Comparison of ENCODE assay signal across 8 cellular contexts in the genomic region with DNA sequence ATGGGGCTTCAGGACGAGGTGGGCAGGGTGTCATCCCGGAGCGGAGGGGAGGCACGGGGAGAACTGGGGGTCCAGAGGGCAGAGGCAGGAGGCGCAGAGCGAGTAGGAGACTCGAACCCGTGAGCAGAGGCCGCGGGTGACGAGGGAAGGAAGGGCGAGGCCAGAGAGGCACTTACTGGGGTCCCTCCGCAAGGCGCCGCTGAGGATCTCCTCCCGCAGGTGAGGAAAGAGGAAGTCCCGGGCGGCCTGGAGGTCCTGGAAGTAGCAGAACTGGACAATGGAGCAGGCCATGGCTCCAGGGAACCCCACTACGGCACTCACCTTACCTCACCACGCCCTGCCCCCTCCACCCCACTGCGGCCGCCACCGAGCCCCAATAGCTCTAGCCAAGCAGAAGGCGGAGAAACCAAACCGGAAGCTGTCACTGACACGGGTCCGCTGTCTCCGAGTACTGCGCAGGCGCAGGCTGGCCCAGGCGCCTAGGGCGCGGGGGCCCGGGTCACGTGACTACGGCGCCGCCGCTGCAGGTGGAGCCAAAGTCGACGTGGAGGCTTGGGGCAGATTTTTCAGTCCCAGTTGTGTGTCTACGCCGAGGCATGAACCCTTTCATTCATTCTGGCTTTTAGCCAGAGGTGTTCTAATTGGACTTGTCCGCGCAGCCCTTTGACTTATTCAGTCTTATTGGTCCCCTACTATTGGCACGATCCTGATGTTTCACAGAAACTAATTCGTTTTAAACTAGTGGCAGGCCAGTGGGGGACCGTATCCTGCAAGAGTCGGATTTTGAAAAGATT. TPM values are rescaled to one million over a fixed set of nuclear protein-coding genes. Genes with fewer than 3 reads are reported as not detected.
DNase-seq lines count a peak whose midpoint lies in the region; ATAC-seq, FAIRE-seq and TF ChIP-seq lines count a peak whose summit lies in the region.

TSS of gene RAB3GAP2 (minus strand) at position 407 of the 794 bp plus-strand sequence. CDS start at position 291, 116 bp downstream.

- 0 out of 2 replicates have a peak, but pooled peaks have one; percentile 18 for TF ChIP-seq RAD21 in HepG2 (CRISPR knock-in tag; IDR thresholded peaks at IDR 0.05)

- peak within 1 kb of the TSS; percentile 90 for H3K9ac ChIP-seq in HepG2 (ENCODE audit: insufficient read depth, low read depth, low read length)

- in situ Hi-C loops in HepG2 (cut with HindIII; ENCODE audit: extremely low pct_ligation_motif_present, low pct_unique_long_range_greater_than_20kb) = loop anchor here (10.0 kb wide), 1 partner anchor 513 kb away; the partner anchor contains the start of gene MTARC1

- H3K79me2 ChIP-seq in HepG2 (ENCODE audit: insufficient read depth, low read length) = peaks cover 34% of the 10 kb centered on the region

- CTCF ChIA-PET in activated CD4-positive, alpha-beta T cell treated with anti-CD3 and anti-CD28 coated beads, Interleukin-2, amount 10 ng/mL, durations not matched to agents 7 days and 5 days (lab: Charles Lee) = interaction anchor here (1.0 kb wide), 1 partner anchor 25 kb away, joined by 5 read pairs; no protein-coding TSS in a partner anchor
- CTCF ChIA-PET in HepG2 (lab: Yijun Ruan, JAX; ENCODE audit: low intra/inter-chr PET ratio, low total read pairs) = no interaction called here

- no peak within 1 kb of the TSS for H3K27ac Mint-ChIP-seq in activated CD4-positive, alpha-beta T cell treated with anti-CD3 and anti-CD28 coated beads, Interleukin-2, amount 10 ng/mL, durations not matched to agents 7 days and 5 days

- no peak within 1 kb of the TSS for H3K4me3 Mint-ChIP-seq in activated CD4-positive, alpha-beta T cell treated with anti-CD3 and anti-CD28 coated beads, Interleukin-2, amount 10 ng/mL, durations not matched to agents 7 days and 5 days

- H4K20me1 ChIP-seq in HepG2 (ENCODE audit: insufficient read depth, low read length) = peaks cover 3% of the 10 kb centered on the region; the same call in 1 of the 2 replicates

- POLR2A ChIA-PET in activated CD4-positive, alpha-beta T cell treated with anti-CD3 and anti-CD28 coated beads, Interleukin-2, amount 10 ng/mL, durations not matched to agents 7 days and 5 days (lab: Charles Lee) = no interaction called here
- POLR2A ChIA-PET in HepG2 (lab: Yijun Ruan, JAX) = interaction anchor here (0.6 to 1.1 kb wide), 3 partner anchors 24 to 409 kb away, joined by 3 to 4 read pairs (median 3); no protein-coding TSS in a partner anchor

- ATAC-seq in GM19372 (IDR thresholded peaks at IDR 0.05; ENCODE audit: low read depth, unreplicated experiment) (peak; percentile 96), HG03521 (IDR thresholded peaks at IDR 0.05; ENCODE audit: unreplicated experiment) (peak; percentile 97), HepG2 (peak; percentile 97)

- peak; percentile 56 for FAIRE-seq in HepG2 (lab: Jason Lieb, UNC)

- H3K4me1 ChIP-seq in HepG2 (ENCODE audit: insufficient read depth, low read length) = peaks cover 35% of the 10 kb centered on the region

- 2% methylated on average over 22 of the region's 49 CpGs for WGBS in HepG2 (ENCODE audit: low lambda C conversion rate)

- peak within 1 kb of the TSS; percentile 93 for H2AFZ ChIP-seq in HepG2 (ENCODE audit: low read length)

- no peak for TF ChIP-seq EP300 in HepG2 (IDR thresholded peaks at IDR 0.05; ENCODE audit: low read depth in 2 of 2, low read length in 2 of 2)
- TF ChIP-seq EP300 in HepG2 (CRISPR knock-in tag; IDR thresholded peaks at IDR 0.05; ENCODE audit: borderline replicate concordance) = no peak

- intact Hi-C loops in HepG2 (cut with micrococcal nuclease; ENCODE audit: unreplicated experiment) = loop anchor here (5.0 kb wide), 1 partner anchor 55 kb away; no protein-coding TSS in a partner anchor

- peak within 1 kb of the TSS; percentile 83 for H3K4me2 ChIP-seq in HepG2 (ENCODE audit: low read depth, low read length)

- no peaks in the 10 kb centered on the region for H3K9me3 ChIP-seq in HepG2 (ENCODE audit: low read length)

- TF ChIP-seq CTCF in C4-2B (conservative IDR thresholded peaks at IDR 0.05) (no peak), HepG2 (CRISPR knock-in tag; IDR thresholded peaks at IDR 0.05) (peak; percentile 8; the same call in 1 of the 2 replicates)

- H3K27me3 Mint-ChIP-seq in activated CD4-positive, alpha-beta T cell treated with anti-CD3 and anti-CD28 coated beads, Interleukin-2, amount 10 ng/mL, durations not matched to agents 7 days and 5 days = peaks cover 5% of the 10 kb centered on the region

- H3K4me1 Mint-ChIP-seq in activated CD4-positive, alpha-beta T cell treated with anti-CD3 and anti-CD28 coated beads, Interleukin-2, amount 10 ng/mL, durations not matched to agents 7 days and 5 days = peaks cover 18% of the 10 kb centered on the region

- H3K36me3 ChIP-seq in HepG2 (replicated peaks in 1 of 2; ENCODE audit: control insufficient read depth in 1 of 2, insufficient read depth in 2 of 2, low read length in 2 of 2) = peaks cover 0 to 3% of the 10 kb centered on the region in 2 experiments; a peak in 1 of 5 replicates

- TF ChIP-seq POLR2A in HepG2 (IDR thresholded peaks at IDR 0.05; ENCODE audit: insufficient read depth in 1 of 2, low read depth in 2 of 2, low read length in 2 of 2) = peak; percentile 88 to 91

- H3K4me3 ChIP-seq in HepG2 (replicated peaks in 1 of 3; ENCODE audit: insufficient read depth in 1 of 3, low read depth in 2 of 3, low read length in 3 of 3) = peak within 1 kb of the TSS; percentile 86 to 99 (median 96)

- DNase-seq in NCI-H69 (lab: John Stamatoyannopoulos, UW) (peak; percentile 99), dermis microvascular lymphatic vessel endothelial cell (ENCODE audit: low read depth in 2 of 2) (peak; percentile 82 to 94), HepG2 (ENCODE audit: low spot score) (peak; percentile 88)
- DNase-seq in activated CD4-positive, alpha-beta T cell treated with anti-CD3 and anti-CD28 coated beads, Interleukin-2, amount 10 ng/mL, durations not matched to agents 7 days and 5 days = peak; percentile 98
- peak; percentile 96 for DNase-seq in stimulated activated CD4-positive, alpha-beta T cell treated with anti-CD3 and anti-CD28 coated beads, Interleukin-4, amount 100 ng/mL, for 1 hour

- no TSS peak for BruUV-seq in HepG2 (replicated peaks; lab: Mats Ljungman, UMichigan)

- peaks cover 18% of the 10 kb centered on the region for H3K36me3 Mint-ChIP-seq in activated CD4-positive, alpha-beta T cell treated with anti-CD3 and anti-CD28 coated beads, Interleukin-2, amount 10 ng/mL, durations not matched to agents 7 days and 5 days (ENCODE audit: low read depth)

- H3K27ac ChIP-seq in C4-2B (peak within 1 kb of the TSS; percentile 87), HepG2 (ENCODE audit: extremely low read length, insufficient read depth, low read length) (peak within 1 kb of the TSS; percentile 78)

- peaks cover 0 to 4% of the 10 kb centered on the region in 2 experiments; a peak in 2 of 5 replicates for H3K27me3 ChIP-seq in HepG2 (ENCODE audit: control insufficient read depth in 1 of 2, insufficient read depth in 2 of 2, low read length in 2 of 2)

- H3K9me3 Mint-ChIP-seq in activated CD4-positive, alpha-beta T cell treated with anti-CD3 and anti-CD28 coated beads, Interleukin-2, amount 10 ng/mL, durations not matched to agents 7 days and 5 days = peaks cover 2% of the 10 kb centered on the region

TF ChIP-seq in HepG2, 621 proteins besides CTCF, POLR2A, EP300 and RAD21 (continues in another document):
- TF ChIP-seq AGO2 (optimal IDR thresholded peaks at IDR 0.05; ENCODE audit: low read depth, low read length) (peak; percentile 58), TMF1 (CRISPR knock-in tag; IDR thresholded peaks at IDR 0.05; ENCODE audit: low read depth) (peak; percentile 32; the same call in 1 of the 2 replicates), FOXP1 (IDR thresholded peaks at IDR 0.05) (no peak), FOXP1 (CRISPR knock-in tag; IDR thresholded peaks at IDR 0.05) (no peak)
- TF ChIP-seq, protein P1, sequence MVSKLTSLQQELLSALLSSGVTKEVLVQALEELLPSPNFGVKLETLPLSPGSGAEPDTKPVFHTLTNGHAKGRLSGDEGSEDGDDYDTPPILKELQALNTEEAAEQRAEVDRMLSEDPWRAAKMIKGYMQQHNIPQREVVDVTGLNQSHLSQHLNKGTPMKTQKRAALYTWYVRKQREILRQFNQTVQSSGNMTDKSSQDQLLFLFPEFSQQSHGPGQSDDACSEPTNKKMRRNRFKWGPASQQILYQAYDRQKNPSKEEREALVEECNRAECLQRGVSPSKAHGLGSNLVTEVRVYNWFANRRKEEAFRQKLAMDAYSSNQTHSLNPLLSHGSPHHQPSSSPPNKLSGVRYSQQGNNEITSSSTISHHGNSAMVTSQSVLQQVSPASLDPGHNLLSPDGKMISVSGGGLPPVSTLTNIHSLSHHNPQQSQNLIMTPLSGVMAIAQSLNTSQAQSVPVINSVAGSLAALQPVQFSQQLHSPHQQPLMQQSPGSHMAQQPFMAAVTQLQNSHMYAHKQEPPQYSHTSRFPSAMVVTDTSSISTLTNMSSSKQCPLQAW (CRISPR knock-in tag; IDR thresholded peaks at IDR 0.05) = peak; percentile 89

RNA-seq across cellular contexts. Expression of gene RAB3GAP2, which starts in this region (rescaled TPM):
- total RNA-seq in activated CD4-positive, alpha-beta T cell treated with anti-CD3 and anti-CD28 coated beads, Interleukin-2, amount 10 ng/mL, durations not matched to agents 7 days and 5 days = 10 to 100 TPM; 49.5 to 55.4 TPM
- total RNA-seq in dermis microvascular lymphatic vessel endothelial cell (24.8 and 26.4 TPM in 2 replicates), HepG2 (2016; rRNA removed; fragmentation: Illumina TruSeq; extraction: Trizol) (25.0 and 34.2 TPM in 2 replicates)
- 3.0 and 4.3 TPM in 2 replicates for total RNA-seq in HepG2 (2016; cell fraction: cytosol; rRNA removed; fragmentation: Illumina TruSeq; extraction: Trizol; ENCODE audit: low read depth)
- total RNA-seq in HepG2 (2016; cell fraction: insoluble cytoplasmic fraction; rRNA removed; fragmentation: Illumina TruSeq; extraction: Trizol) = 23.7 and 27.2 TPM in 2 replicates
- total RNA-seq in HepG2 (2016; cell fraction: membrane; rRNA removed; fragmentation: Illumina TruSeq; extraction: Trizol) = 7.6 and 8.8 TPM in 2 replicates
- total RNA-seq in HepG2 (2016; cell fraction: nucleus; rRNA removed; fragmentation: Illumina TruSeq; extraction: Trizol) = 32.3 and 37.1 TPM in 2 replicates
- polyA plus RNA-seq in HepG2 (2011; rRNA removed) = 16.2 and 22.6 TPM in 2 replicates
- 7.8 and 9.2 TPM in 2 replicates for polyA plus RNA-seq in HepG2 (2011; cell fraction: cytosol; rRNA removed)
- 18.5 and 18.9 TPM in 2 replicates for polyA plus RNA-seq in HepG2 (2011; cell fraction: nucleus; rRNA removed)
- polyA plus RNA-seq in HepG2 (2012) = 14.1 and 15.5 TPM in 2 replicates
- 0.96 and 1.1 TPM in 2 replicates for polyA plus RNA-seq in HepG2 (2016; cell fraction: cytosol; fragmentation: Illumina TruSeq; extraction: Trizol; ENCODE audit: low read depth)
- 13.9 and 14.7 TPM in 2 replicates for polyA plus RNA-seq in HepG2 (2016; cell fraction: insoluble cytoplasmic fraction; fragmentation: Illumina TruSeq; extraction: Trizol; ENCODE audit: low read depth)
- 2.2 and 2.5 TPM in 2 replicates for polyA plus RNA-seq in HepG2 (2016; cell fraction: membrane; fragmentation: Illumina TruSeq; extraction: Trizol; ENCODE audit: low read depth)
- polyA plus RNA-seq in HepG2 (2016; cell fraction: nucleus; fragmentation: Illumina TruSeq; extraction: Trizol; ENCODE audit: insufficient read depth, low read depth) = 29.6 and 30.6 TPM in 2 replicates
- polyA minus RNA-seq in HepG2 (2011; rRNA and poly(A)+ RNA removed; ENCODE audit: low replicate concordance) = 66.6 and 87.3 TPM in 2 replicates
- polyA minus RNA-seq in HepG2 (2011; cell fraction: cytosol; rRNA and poly(A)+ RNA removed) = 24.9 and 27.7 TPM in 2 replicates
- polyA minus RNA-seq in HepG2 (2011; cell fraction: nucleus; rRNA and poly(A)+ RNA removed) = 47.5 and 55.6 TPM in 2 replicates

Comparison
In these comparisons a context has a peak if more than half of its experiments do, and no peak if none do; other contexts are left out.
1. Peak in every context shown above with its lines: DNase-seq, ATAC-seq, H3K4me3 ChIP-seq and H3K27ac ChIP-seq.